Comparison of ENCODE assay signal across 7 cellular contexts in genomic region chr10:110076559-110077318, GRCh38.
DNase-seq lines count a peak whose midpoint lies in the region; ATAC-seq and TF ChIP-seq lines count a peak whose summit lies in the region.

No MANE protein-coding gene starts in this region.

- H3K4me3 ChIP-seq in HFF-Myc (replicated peaks; ENCODE audit: low read depth, low read length) = no peak overlapping the region

- no peak for TF ChIP-seq CTCF in HFF-Myc (IDR thresholded peaks at IDR 0.05; ENCODE audit: low read depth, low read length, missing control alignments)

- peak; percentile 81 for ATAC-seq in GM18511 (IDR thresholded peaks at IDR 0.05; ENCODE audit: unreplicated experiment)
- ATAC-seq in stimulated activated naive CD8-positive, alpha-beta T cell treated with anti-CD3 and anti-CD28 coated beads, Interleukin-15, Interleukin-2, amounts not matched to agents 100 U/mL and 50 U/mL, for 24 hours = peak; percentile 67

- DNase-seq in HFF-Myc (ENCODE audit: extremely low read depth, low read depth) (peak; percentile 45), M059J (ENCODE audit: low read depth) (peak; percentile 66), amniotic stem cell (lab: John Stamatoyannopoulos, UW) (peak; percentile 18), iris pigment epithelial cell (ENCODE audit: low read depth) (peak; percentile 97), NCI-H748 treated with DMSO at 0.1 percent for 48 hours (lab: John Stamatoyannopoulos, UW) (no peak)
- DNase-seq in stimulated activated naive CD8-positive, alpha-beta T cell treated with anti-CD3 and anti-CD28 coated beads, Interleukin-15, Interleukin-2, amounts not matched to agents 100 U/mL and 50 U/mL, for 24 hours = no peak

Comparison
In these comparisons a context has a peak if more than half of its experiments do, and no peak if none do; other contexts are left out.
1. DNase-seq: peak in HFF-Myc (single experiment), M059J (single experiment), amniotic stem cell (single experiment) and iris pigment epithelial cell (single experiment); none in stimulated activated naive CD8-positive, alpha-beta T cell treated with anti-CD3 and anti-CD28 coated beads, Interleukin-15, Interleukin-2, amounts not matched to agents 100 U/mL and 50 U/mL, for 24 hours (single experiment) and NCI-H748 treated with DMSO at 0.1 percent for 48 hours (single experiment).